In the genomic region with DNA sequence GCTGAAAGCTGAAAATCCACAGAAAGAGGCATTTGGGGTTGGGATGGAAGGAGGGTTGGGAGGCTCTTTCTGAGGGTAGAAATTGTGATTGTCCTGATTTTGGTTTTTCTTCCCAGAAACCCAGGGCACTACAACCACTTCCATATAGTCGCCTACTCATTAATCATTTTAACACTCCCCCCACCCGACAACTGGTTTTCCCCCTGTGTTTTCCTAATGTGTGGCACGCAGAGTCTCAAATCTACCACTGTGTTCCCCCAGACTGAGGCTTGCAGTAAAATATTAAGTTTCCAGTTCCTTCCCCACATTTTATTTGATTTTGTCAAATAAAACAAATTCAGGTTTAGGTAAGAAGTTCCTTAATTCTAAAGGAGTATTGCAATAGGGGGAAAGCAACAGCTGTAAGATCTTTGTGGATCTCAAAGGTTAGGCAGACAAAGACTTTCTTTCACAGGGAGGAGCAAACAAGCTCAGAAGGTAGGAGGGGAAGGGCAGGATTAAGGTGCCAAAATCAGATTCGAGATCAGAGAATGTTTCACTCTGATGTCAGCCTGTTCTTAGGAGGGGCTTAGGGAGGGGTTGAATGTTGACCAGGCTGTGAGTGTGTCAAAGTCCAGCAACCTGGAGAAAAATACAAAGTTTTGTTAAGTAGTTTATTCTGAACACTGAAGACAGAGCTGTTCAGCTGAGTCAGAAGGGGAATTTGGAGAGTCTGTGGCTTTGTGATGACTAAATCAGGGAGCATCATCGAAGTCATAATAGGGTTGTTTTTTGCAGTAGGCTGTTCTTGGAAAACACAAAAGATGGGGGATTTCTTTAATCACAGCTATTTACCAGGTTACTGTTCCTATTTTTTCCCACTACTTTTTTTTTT, we compare ENCODE assay signal across 8 cellular contexts. TPM values are rescaled to one million over a fixed set of nuclear protein-coding genes. Genes with fewer than 3 reads are reported as not detected.
DNase-seq lines count a peak whose midpoint lies in the region; ATAC-seq and TF ChIP-seq lines count a peak whose summit lies in the region.

No MANE protein-coding gene starts in this region.

- CTCF ChIA-PET in RWPE1 (lab: Yijun Ruan, JAX): no interaction called here

- H3K4me2 ChIP-seq in osteoblast (ENCODE audit: insufficient read depth, low read length): peak overlapping the region; percentile 60

- peaks cover 12% of the 10 kb centered on the region for H4K20me1 ChIP-seq in osteoblast (ENCODE audit: insufficient read depth, low read length)

- H3K27ac Mint-ChIP-seq in dendritic cell treated with granulocyte-macrophage colony-stimulating factor and Interleukin-4, amounts not matched to agents 40 ng/mL and 50 ng/mL, for 4 days: peak overlapping the region; percentile 100

- no peaks in the 10 kb centered on the region for H3K9me3 Mint-ChIP-seq in dendritic cell treated with granulocyte-macrophage colony-stimulating factor and Interleukin-4, amounts not matched to agents 40 ng/mL and 50 ng/mL, for 4 days

- H3K4me1 ChIP-seq in osteoblast (ENCODE audit: insufficient read depth, low read length): peaks cover 50% of the 10 kb centered on the region

- intact Hi-C loops in dendritic cell treated with granulocyte-macrophage colony-stimulating factor and Interleukin-4, amounts not matched to agents 40 ng/mL and 50 ng/mL, for 4 days (cut with micrococcal nuclease): no loop called here

- DNase-seq in stimulated activated CD4-positive, alpha-beta T cell treated with anti-CD3 and anti-CD28 coated beads, Interleukin-15, amount 100 ng/mL, for 24 hours: peak; percentile 57
- no peak for DNase-seq in stimulated activated CD4-positive, alpha-beta T cell treated with anti-CD3 and anti-CD28 coated beads, Interleukin-4, amount 100 ng/mL, for 1 hour
- DNase-seq in RWPE1 (ENCODE audit: low spot score) (peak; percentile 77), osteoblast (ENCODE audit: insufficient read length, low spot score, missing footprints) (peak; percentile 80), inferior parietal cortex (ENCODE audit: extremely low spot score) (no peak), NCI-H1694 (lab: John Stamatoyannopoulos, UW) (no peak)

- peaks cover 6% of the 10 kb centered on the region for H3K36me3 ChIP-seq in osteoblast (ENCODE audit: insufficient read depth, low read length)

- H3K4me1 Mint-ChIP-seq in dendritic cell treated with granulocyte-macrophage colony-stimulating factor and Interleukin-4, amounts not matched to agents 40 ng/mL and 50 ng/mL, for 4 days (ENCODE audit: low read depth): peaks cover 70% of the 10 kb centered on the region

- TF ChIP-seq CTCF in RWPE1 (conservative IDR thresholded peaks at IDR 0.05; ENCODE audit: low read depth) (no peak), osteoblast (IDR thresholded peaks at IDR 0.05; ENCODE audit: extremely low read depth, low read depth, low read length) (no peak)

- H3K27ac ChIP-seq in RWPE1 (peak overlapping the region; percentile 55), osteoblast (ENCODE audit: low read depth, low read length) (peak overlapping the region; percentile 96)

- peaks cover 87% of the 10 kb centered on the region for H3K36me3 Mint-ChIP-seq in dendritic cell treated with granulocyte-macrophage colony-stimulating factor and Interleukin-4, amounts not matched to agents 40 ng/mL and 50 ng/mL, for 4 days (ENCODE audit: low read depth)

- POLR2A ChIA-PET in RWPE1 (lab: Yijun Ruan, JAX; ENCODE audit: low non-redundant PET): no interaction called here

- peak; percentile 42 for ATAC-seq in HG02973 (IDR thresholded peaks at IDR 0.05; ENCODE audit: unreplicated experiment)

- H3K4me3 Mint-ChIP-seq in dendritic cell treated with granulocyte-macrophage colony-stimulating factor and Interleukin-4, amounts not matched to agents 40 ng/mL and 50 ng/mL, for 4 days: peak overlapping the region; percentile 94

- peak overlapping the region; percentile 4 for H3K4me3 ChIP-seq in osteoblast (ENCODE audit: insufficient read depth, low read length)

- H3K79me2 ChIP-seq in osteoblast (ENCODE audit: insufficient read depth, low read length): peaks cover 78% of the 10 kb centered on the region

- H3K9me3 ChIP-seq in osteoblast (ENCODE audit: low read depth, low read length): no peaks in the 10 kb centered on the region

- no peaks in the 10 kb centered on the region for H3K27me3 Mint-ChIP-seq in dendritic cell treated with granulocyte-macrophage colony-stimulating factor and Interleukin-4, amounts not matched to agents 40 ng/mL and 50 ng/mL, for 4 days

- H2AFZ ChIP-seq in osteoblast (ENCODE audit: low read length): no peak overlapping the region

- no peaks in the 10 kb centered on the region for H3K27me3 ChIP-seq in osteoblast (ENCODE audit: insufficient read depth, low read length)

RNA-seq across cellular contexts. Expression of gene ZNF267, which starts 3.6 kb away (rescaled TPM):
- 9.8 and 11.5 TPM in 2 replicates for total RNA-seq in osteoblast

Comparison
In these comparisons a context has a peak if more than half of its experiments do, and no peak if none do; other contexts are left out.
1. DNase-seq: peak in stimulated activated CD4-positive, alpha-beta T cell treated with anti-CD3 and anti-CD28 coated beads, Interleukin-15, amount 100 ng/mL, for 24 hours (single experiment), RWPE1 (single experiment) and osteoblast (single experiment); none in stimulated activated CD4-positive, alpha-beta T cell treated with anti-CD3 and anti-CD28 coated beads, Interleukin-4, amount 100 ng/mL, for 1 hour (single experiment), inferior parietal cortex (single experiment) and NCI-H1694 (single experiment).